Comparison of ENCODE assay signal across 2 cellular contexts in the genomic region with DNA sequence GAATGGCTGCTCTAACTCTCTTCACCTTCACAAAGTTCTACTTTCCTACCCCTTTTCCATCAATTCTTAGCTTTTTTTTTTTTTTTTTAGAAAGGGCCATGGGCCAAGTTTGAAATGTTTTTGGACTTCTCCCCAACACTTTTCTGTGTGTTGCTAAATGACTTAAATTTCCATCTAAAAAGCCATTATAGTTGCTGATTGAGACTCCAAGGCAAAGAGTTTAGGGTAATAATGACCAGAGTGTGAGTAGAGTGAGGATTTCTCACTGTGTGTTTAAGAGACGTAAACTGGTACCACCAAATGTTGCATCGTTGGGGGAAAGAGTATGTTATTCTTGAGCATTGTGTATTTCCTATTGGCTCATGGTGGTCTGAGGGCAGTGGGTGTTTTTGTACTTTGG.
TF ChIP-seq lines count a peak whose summit lies in the region.

No MANE protein-coding gene starts in this region.

TF ChIP-seq in GM23338, 12 proteins besides CTCF, POLR2A, EP300 and RAD21:
- TF ChIP-seq, protein P1, sequence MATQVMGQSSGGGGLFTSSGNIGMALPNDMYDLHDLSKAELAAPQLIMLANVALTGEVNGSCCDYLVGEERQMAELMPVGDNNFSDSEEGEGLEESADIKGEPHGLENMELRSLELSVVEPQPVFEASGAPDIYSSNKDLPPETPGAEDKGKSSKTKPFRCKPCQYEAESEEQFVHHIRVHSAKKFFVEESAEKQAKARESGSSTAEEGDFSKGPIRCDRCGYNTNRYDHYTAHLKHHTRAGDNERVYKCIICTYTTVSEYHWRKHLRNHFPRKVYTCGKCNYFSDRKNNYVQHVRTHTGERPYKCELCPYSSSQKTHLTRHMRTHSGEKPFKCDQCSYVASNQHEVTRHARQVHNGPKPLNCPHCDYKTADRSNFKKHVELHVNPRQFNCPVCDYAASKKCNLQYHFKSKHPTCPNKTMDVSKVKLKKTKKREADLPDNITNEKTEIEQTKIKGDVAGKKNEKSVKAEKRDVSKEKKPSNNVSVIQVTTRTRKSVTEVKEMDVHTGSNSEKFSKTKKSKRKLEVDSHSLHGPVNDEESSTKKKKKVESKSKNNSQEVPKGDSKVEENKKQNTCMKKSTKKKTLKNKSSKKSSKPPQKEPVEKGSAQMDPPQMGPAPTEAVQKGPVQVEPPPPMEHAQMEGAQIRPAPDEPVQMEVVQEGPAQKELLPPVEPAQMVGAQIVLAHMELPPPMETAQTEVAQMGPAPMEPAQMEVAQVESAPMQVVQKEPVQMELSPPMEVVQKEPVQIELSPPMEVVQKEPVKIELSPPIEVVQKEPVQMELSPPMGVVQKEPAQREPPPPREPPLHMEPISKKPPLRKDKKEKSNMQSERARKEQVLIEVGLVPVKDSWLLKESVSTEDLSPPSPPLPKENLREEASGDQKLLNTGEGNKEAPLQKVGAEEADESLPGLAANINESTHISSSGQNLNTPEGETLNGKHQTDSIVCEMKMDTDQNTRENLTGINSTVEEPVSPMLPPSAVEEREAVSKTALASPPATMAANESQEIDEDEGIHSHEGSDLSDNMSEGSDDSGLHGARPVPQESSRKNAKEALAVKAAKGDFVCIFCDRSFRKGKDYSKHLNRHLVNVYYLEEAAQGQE (IDR thresholded peaks at IDR 0.05; ENCODE audit: unreplicated experiment), result no peak
- TF ChIP-seq ZNF114 (CRISPR knock-in tag; IDR thresholded peaks at IDR 0.05), result no peak
- no peak for TF ChIP-seq JUNB (IDR thresholded peaks at IDR 0.05; ENCODE audit: unreplicated experiment)
- 0 out of 2 replicates have a peak, but pooled peaks have one; percentile 57 for TF ChIP-seq NANOG (IDR thresholded peaks at IDR 0.05; ENCODE audit: borderline replicate concordance)

TF ChIP-seq in H1, 55 proteins besides CTCF, POLR2A, EP300 and RAD21:
- no peak for TF ChIP-seq SIRT6 (IDR thresholded peaks at IDR 0.05; ENCODE audit: low read length)
- no peak for TF ChIP-seq GTF2F1 (IDR thresholded peaks at IDR 0.05; ENCODE audit: borderline replicate concordance, low read depth, low read length)
- TF ChIP-seq, protein P2, sequence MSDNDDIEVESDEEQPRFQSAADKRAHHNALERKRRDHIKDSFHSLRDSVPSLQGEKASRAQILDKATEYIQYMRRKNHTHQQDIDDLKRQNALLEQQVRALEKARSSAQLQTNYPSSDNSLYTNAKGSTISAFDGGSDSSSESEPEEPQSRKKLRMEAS (IDR thresholded peaks at IDR 0.05), result no peak
- TF ChIP-seq SP1 (IDR thresholded peaks at IDR 0.05; ENCODE audit: low read depth, low read length), result no peak
- TF ChIP-seq, protein P3, sequence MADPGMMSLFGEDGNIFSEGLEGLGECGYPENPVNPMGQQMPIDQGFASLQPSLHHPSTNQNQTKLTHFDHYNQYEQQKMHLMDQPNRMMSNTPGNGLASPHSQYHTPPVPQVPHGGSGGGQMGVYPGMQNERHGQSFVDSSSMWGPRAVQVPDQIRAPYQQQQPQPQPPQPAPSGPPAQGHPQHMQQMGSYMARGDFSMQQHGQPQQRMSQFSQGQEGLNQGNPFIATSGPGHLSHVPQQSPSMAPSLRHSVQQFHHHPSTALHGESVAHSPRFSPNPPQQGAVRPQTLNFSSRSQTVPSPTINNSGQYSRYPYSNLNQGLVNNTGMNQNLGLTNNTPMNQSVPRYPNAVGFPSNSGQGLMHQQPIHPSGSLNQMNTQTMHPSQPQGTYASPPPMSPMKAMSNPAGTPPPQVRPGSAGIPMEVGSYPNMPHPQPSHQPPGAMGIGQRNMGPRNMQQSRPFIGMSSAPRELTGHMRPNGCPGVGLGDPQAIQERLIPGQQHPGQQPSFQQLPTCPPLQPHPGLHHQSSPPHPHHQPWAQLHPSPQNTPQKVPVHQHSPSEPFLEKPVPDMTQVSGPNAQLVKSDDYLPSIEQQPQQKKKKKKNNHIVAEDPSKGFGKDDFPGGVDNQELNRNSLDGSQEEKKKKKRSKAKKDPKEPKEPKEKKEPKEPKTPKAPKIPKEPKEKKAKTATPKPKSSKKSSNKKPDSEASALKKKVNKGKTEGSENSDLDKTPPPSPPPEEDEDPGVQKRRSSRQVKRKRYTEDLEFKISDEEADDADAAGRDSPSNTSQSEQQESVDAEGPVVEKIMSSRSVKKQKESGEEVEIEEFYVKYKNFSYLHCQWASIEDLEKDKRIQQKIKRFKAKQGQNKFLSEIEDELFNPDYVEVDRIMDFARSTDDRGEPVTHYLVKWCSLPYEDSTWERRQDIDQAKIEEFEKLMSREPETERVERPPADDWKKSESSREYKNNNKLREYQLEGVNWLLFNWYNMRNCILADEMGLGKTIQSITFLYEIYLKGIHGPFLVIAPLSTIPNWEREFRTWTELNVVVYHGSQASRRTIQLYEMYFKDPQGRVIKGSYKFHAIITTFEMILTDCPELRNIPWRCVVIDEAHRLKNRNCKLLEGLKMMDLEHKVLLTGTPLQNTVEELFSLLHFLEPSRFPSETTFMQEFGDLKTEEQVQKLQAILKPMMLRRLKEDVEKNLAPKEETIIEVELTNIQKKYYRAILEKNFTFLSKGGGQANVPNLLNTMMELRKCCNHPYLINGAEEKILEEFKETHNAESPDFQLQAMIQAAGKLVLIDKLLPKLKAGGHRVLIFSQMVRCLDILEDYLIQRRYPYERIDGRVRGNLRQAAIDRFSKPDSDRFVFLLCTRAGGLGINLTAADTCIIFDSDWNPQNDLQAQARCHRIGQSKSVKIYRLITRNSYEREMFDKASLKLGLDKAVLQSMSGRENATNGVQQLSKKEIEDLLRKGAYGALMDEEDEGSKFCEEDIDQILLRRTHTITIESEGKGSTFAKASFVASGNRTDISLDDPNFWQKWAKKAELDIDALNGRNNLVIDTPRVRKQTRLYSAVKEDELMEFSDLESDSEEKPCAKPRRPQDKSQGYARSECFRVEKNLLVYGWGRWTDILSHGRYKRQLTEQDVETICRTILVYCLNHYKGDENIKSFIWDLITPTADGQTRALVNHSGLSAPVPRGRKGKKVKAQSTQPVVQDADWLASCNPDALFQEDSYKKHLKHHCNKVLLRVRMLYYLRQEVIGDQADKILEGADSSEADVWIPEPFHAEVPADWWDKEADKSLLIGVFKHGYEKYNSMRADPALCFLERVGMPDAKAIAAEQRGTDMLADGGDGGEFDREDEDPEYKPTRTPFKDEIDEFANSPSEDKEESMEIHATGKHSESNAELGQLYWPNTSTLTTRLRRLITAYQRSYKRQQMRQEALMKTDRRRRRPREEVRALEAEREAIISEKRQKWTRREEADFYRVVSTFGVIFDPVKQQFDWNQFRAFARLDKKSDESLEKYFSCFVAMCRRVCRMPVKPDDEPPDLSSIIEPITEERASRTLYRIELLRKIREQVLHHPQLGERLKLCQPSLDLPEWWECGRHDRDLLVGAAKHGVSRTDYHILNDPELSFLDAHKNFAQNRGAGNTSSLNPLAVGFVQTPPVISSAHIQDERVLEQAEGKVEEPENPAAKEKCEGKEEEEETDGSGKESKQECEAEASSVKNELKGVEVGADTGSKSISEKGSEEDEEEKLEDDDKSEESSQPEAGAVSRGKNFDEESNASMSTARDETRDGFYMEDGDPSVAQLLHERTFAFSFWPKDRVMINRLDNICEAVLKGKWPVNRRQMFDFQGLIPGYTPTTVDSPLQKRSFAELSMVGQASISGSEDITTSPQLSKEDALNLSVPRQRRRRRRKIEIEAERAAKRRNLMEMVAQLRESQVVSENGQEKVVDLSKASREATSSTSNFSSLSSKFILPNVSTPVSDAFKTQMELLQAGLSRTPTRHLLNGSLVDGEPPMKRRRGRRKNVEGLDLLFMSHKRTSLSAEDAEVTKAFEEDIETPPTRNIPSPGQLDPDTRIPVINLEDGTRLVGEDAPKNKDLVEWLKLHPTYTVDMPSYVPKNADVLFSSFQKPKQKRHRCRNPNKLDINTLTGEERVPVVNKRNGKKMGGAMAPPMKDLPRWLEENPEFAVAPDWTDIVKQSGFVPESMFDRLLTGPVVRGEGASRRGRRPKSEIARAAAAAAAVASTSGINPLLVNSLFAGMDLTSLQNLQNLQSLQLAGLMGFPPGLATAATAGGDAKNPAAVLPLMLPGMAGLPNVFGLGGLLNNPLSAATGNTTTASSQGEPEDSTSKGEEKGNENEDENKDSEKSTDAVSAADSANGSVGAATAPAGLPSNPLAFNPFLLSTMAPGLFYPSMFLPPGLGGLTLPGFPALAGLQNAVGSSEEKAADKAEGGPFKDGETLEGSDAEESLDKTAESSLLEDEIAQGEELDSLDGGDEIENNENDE (IDR thresholded peaks at IDR 0.05; ENCODE audit: insufficient replicate concordance, low read length), result no peak
- no peak for TF ChIP-seq KDM4A (IDR thresholded peaks at IDR 0.05; ENCODE audit: low read depth, low read length, severe bottlenecking)
- TF ChIP-seq BRCA1 (IDR thresholded peaks at IDR 0.05; ENCODE audit: low read depth, low read length), result no peak
- no peak for TF ChIP-seq SP4 (IDR thresholded peaks at IDR 0.05; ENCODE audit: low read length)
- no peak for TF ChIP-seq NANOG (IDR thresholded peaks at IDR 0.05; ENCODE audit: insufficient read depth, low read depth, low read length, poor library complexity, severe bottlenecking)
- no peak for TF ChIP-seq HDAC2 (IDR thresholded peaks at IDR 0.05; ENCODE audit: borderline replicate concordance in 1 of 2, low read depth in 2 of 2, low read length in 2 of 2)
- TF ChIP-seq BACH1 (IDR thresholded peaks at IDR 0.05; ENCODE audit: low read length), result no peak
- TF ChIP-seq, protein P4, sequence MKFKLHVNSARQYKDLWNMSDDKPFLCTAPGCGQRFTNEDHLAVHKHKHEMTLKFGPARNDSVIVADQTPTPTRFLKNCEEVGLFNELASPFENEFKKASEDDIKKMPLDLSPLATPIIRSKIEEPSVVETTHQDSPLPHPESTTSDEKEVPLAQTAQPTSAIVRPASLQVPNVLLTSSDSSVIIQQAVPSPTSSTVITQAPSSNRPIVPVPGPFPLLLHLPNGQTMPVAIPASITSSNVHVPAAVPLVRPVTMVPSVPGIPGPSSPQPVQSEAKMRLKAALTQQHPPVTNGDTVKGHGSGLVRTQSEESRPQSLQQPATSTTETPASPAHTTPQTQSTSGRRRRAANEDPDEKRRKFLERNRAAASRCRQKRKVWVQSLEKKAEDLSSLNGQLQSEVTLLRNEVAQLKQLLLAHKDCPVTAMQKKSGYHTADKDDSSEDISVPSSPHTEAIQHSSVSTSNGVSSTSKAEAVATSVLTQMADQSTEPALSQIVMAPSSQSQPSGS (IDR thresholded peaks at IDR 0.05; ENCODE audit: low read length), result no peak
- TF ChIP-seq CEBPB (IDR thresholded peaks at IDR 0.05; ENCODE audit: low read depth, low read length), result no peak
- TF ChIP-seq HDAC6 (IDR thresholded peaks at IDR 0.05; ENCODE audit: low read depth, low read length), result no peak
- TF ChIP-seq, protein P5, sequence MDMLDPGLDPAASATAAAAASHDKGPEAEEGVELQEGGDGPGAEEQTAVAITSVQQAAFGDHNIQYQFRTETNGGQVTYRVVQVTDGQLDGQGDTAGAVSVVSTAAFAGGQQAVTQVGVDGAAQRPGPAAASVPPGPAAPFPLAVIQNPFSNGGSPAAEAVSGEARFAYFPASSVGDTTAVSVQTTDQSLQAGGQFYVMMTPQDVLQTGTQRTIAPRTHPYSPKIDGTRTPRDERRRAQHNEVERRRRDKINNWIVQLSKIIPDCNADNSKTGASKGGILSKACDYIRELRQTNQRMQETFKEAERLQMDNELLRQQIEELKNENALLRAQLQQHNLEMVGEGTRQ (IDR thresholded peaks at IDR 0.05; ENCODE audit: low read length), result no peak
- no peak for TF ChIP-seq JUND (IDR thresholded peaks at IDR 0.05; ENCODE audit: low read length)
- TF ChIP-seq GABPA (IDR thresholded peaks at IDR 0.05; ENCODE audit: borderline replicate concordance, insufficient read depth, low read length), result no peak
TF ChIP-seq in H1: peak in this region for 0.
